13 cellular contexts compared by ENCODE assay signal in genomic region chr20:38151455-38151854, GRCh38. TPM values are rescaled to one million over a fixed set of nuclear protein-coding genes. Genes with fewer than 3 reads are reported as not detected.
DNase-seq lines count a peak whose midpoint lies in the region; ATAC-seq, FAIRE-seq and TF ChIP-seq lines count a peak whose summit lies in the region.
"Had no signal": no experiment of that assay in that cellular context is flagged by ENCODE, and none has a peak within 500 bp of the region (broad histone marks: within the 10 kb centered on the region; RNA-seq: fewer than 3 reads in every experiment).

No MANE protein-coding gene starts in this region.

- H3K9me3 Mint-ChIP-seq in HFFc6 (no peaks in the 10 kb centered on the region), memory B cell (no peaks in the 10 kb centered on the region)
- no peaks in the 10 kb centered on the region for H3K9me3 Mint-ChIP-seq in activated T-cell treated with anti-CD3 and anti-CD28 coated beads, Interleukin-2, amount 50 U/mL, for 4 hours
- H3K9me3 Mint-ChIP-seq: activated T-helper 1 cell treated with anti-CD3 and anti-CD28 coated beads, Interleukin-12 subunit alpha, Interleukin-12 subunit beta, Interleukin-2, Interleukin-4 antibody, amounts not matched to agents 30 ng/mL and 10 ng/mL and 1 ng/mL, durations not matched to agents 14 hours and 24 hours and 36 hours; stimulated activated naive CD8-positive, alpha-beta T cell treated with anti-CD3 and anti-CD28 coated beads, Interleukin-15, Interleukin-2, amounts not matched to agents 100 ng/mL and 50 ng/mL, for 24 hours had no signal

- WGBS in GM12878 (ENCODE audit: insufficient coverage, insufficient replicate concordance, low lambda C conversion rate, missing lambda C conversion rate), result 56% methylated on average over 3 of the region's 3 CpGs

- no peaks in the 10 kb centered on the region for H3K27me3 ChIP-seq in GM12878 (replicated peaks in 1 of 2; ENCODE audit: control insufficient read depth in 2 of 2, insufficient read depth in 2 of 2, low read length in 1 of 2)
- no peaks in the 10 kb centered on the region for H3K27me3 ChIP-seq in subcutaneous abdominal adipose tissue (ENCODE audit: control insufficient read depth in 5 of 5, insufficient read depth in 4 of 5, low read length in 5 of 5)
- H3K27me3 ChIP-seq: SJSA1 had no signal

- H3K4me3 ChIP-seq in GM12878, result no peak overlapping the region
- H3K4me3 ChIP-seq in subcutaneous abdominal adipose tissue (ENCODE audit: low read depth in 1 of 5, low read length in 5 of 5), result no peak overlapping the region
- H3K4me3 ChIP-seq: SJSA1 had no signal

- H3K27ac Mint-ChIP-seq in HFFc6, result peak overlapping the region; percentile 72; the same call in 1 of the 2 replicates
- H3K27ac Mint-ChIP-seq in memory B cell, result peak overlapping the region; percentile 12
- H3K27ac Mint-ChIP-seq: stimulated activated naive CD8-positive, alpha-beta T cell treated with anti-CD3 and anti-CD28 coated beads, Interleukin-15, Interleukin-2, amounts not matched to agents 100 ng/mL and 50 ng/mL, for 24 hours had no signal

- H3K27me3 Mint-ChIP-seq in HFFc6 (ENCODE audit: insufficient read depth) (no peaks in the 10 kb centered on the region; the same call in none of the 2 replicates), memory B cell (no peaks in the 10 kb centered on the region)
- peaks cover 9% of the 10 kb centered on the region for H3K27me3 Mint-ChIP-seq in activated T-cell treated with anti-CD3 and anti-CD28 coated beads, Interleukin-2, amount 50 U/mL, for 4 hours (ENCODE audit: low read depth)

- ATAC-seq in GM12878 (peak; percentile 64), memory B cell (ENCODE audit: low read depth) (no peak), GM19455 (IDR thresholded peaks at IDR 0.05; ENCODE audit: unreplicated experiment) (no peak)
- no peak for ATAC-seq in activated T-cell treated with anti-CD3 and anti-CD28 coated beads, Interleukin-2, amount 50 U/mL, for 4 hours
- ATAC-seq: activated CD4-positive, CD25-positive, alpha-beta regulatory T cell treated with anti-CD3 and anti-CD28 coated beads, Interleukin-2, amount 50 U/mL, for 24 hours had no signal

- H3K79me2 ChIP-seq in GM12878 (ENCODE audit: control insufficient read depth, insufficient read depth, low read length), result no peaks in the 10 kb centered on the region

- no peak overlapping the region; the same call in 1 of the 2 replicates for H2AFZ ChIP-seq in GM12878 (ENCODE audit: control insufficient read depth, low read depth, low read length)

- no peaks in the 10 kb centered on the region for H4K20me1 ChIP-seq in GM12878 (ENCODE audit: control insufficient read depth, insufficient read depth)

- no peak overlapping the region for H3K4me2 ChIP-seq in GM12878 (ENCODE audit: control insufficient read depth, insufficient read depth)

- TF ChIP-seq RAD21 in GM12878 (IDR thresholded peaks at IDR 0.05; ENCODE audit: insufficient read depth, low read depth, low read length), result no peak

- TF ChIP-seq CTCF in HFFc6 (IDR thresholded peaks at IDR 0.05), result no peak
- no peak for TF ChIP-seq CTCF in GM12878 (IDR thresholded peaks at IDR 0.05 in 2 of 3, conservative IDR thresholded peaks at IDR 0.05 in 1 of 3; ENCODE audit: control insufficient read depth in 2 of 3, extremely low read depth in 1 of 3, insufficient read depth in 1 of 3, low read depth in 3 of 3, low read length in 3 of 3)

- TF ChIP-seq EP300 in GM12878 (IDR thresholded peaks at IDR 0.05; ENCODE audit: borderline replicate concordance in 1 of 2, control insufficient read depth in 1 of 2, low read depth in 2 of 2, low read length in 2 of 2), result no peak

- no peak for FAIRE-seq in GM12878 (lab: Jason Lieb, UNC)

- CTCF ChIA-PET in GM12878 (lab: Yijun Ruan, JAX), result interaction anchor here (0.8 to 2.4 kb wide), 13 partner anchors 10 to 94 kb away, joined by 3 to 25 read pairs (median 7); no protein-coding TSS in a partner anchor

- TF ChIP-seq POLR2A in GM12878 (IDR thresholded peaks at IDR 0.05; ENCODE audit: low read depth, low read length), result no peak

- DNase-seq in HFFc6, result no peak
- DNase-seq in GM12878 (ENCODE audit: low read depth, low spot score), result no peak
- no peak for DNase-seq in memory B cell (ENCODE audit: low spot score in 2 of 2)
- DNase-seq in activated T-cell treated with anti-CD3 and anti-CD28 coated beads, Interleukin-2, amount 50 U/mL, for 4 hours, result no peak
- DNase-seq in stimulated activated CD4-positive, alpha-beta T cell treated with anti-CD3 and anti-CD28 coated beads, Interleukin-4, amount 100 ng/mL, for 1 hour, result no peak
- DNase-seq: head of caudate nucleus; stimulated activated CD4-positive, alpha-beta T cell treated with anti-CD3 and anti-CD28 coated beads, Interleukin-4, amount 100 ng/mL, for 4 hours had no signal

- RAD21 ChIA-PET in GM12878 (lab: Charles Lee; ENCODE audit: unreplicated experiment), result interaction anchor here (0.9 to 2.6 kb wide), 13 partner anchors 10 to 93 kb away, joined by 3 to 13 read pairs (median 6); no protein-coding TSS in a partner anchor

- peaks cover 20% of the 10 kb centered on the region for H3K36me3 Mint-ChIP-seq in HFFc6 (ENCODE audit: low read depth)
- peaks cover 8% of the 10 kb centered on the region for H3K36me3 Mint-ChIP-seq in memory B cell
- H3K36me3 Mint-ChIP-seq in activated T-cell treated with anti-CD3 and anti-CD28 coated beads, Interleukin-2, amount 50 U/mL, for 4 hours (ENCODE audit: insufficient read depth), result no peaks in the 10 kb centered on the region

- H3K36me3 ChIP-seq in GM12878 (ENCODE audit: control insufficient read depth in 2 of 2, insufficient read depth in 2 of 2, low read length in 1 of 2) (no peaks in the 10 kb centered on the region), subcutaneous abdominal adipose tissue (ENCODE audit: control insufficient read depth in 5 of 5, insufficient read depth in 5 of 5, low read length in 5 of 5) (peaks cover 0 to 14% (median 8%) of the 10 kb centered on the region in 5 donors)

- BruUV-seq in GM12878 (replicated peaks; lab: Mats Ljungman, UMichigan), result no TSS peak

- no peak overlapping the region for H3K4me3 Mint-ChIP-seq in HFFc6
- H3K4me3 Mint-ChIP-seq in memory B cell, result no peak overlapping the region
- no peak overlapping the region for H3K4me3 Mint-ChIP-seq in activated T-cell treated with anti-CD3 and anti-CD28 coated beads, Interleukin-2, amount 50 U/mL, for 4 hours
- H3K4me3 Mint-ChIP-seq: stimulated activated naive CD8-positive, alpha-beta T cell treated with anti-CD3 and anti-CD28 coated beads, Interleukin-15, Interleukin-2, amounts not matched to agents 100 ng/mL and 50 ng/mL, for 24 hours had no signal

- in situ Hi-C loops in GM12878 (cut with MboI), result loop anchor here (25.0 kb wide), 1 partner anchor 89 kb away; no protein-coding TSS in a partner anchor

- no peaks in the 10 kb centered on the region; the same call in 2 of the 3 replicates for H3K9me3 ChIP-seq in GM12878 (replicated peaks; ENCODE audit: control insufficient read depth, insufficient read depth, low read length)
- H3K9me3 ChIP-seq in subcutaneous abdominal adipose tissue (ENCODE audit: control insufficient read depth in 5 of 5, low read length in 5 of 5), result no peaks in the 10 kb centered on the region

- peak overlapping the region; percentile 43; the same call in 1 of the 2 replicates for H3K27ac ChIP-seq in GM12878 (ENCODE audit: control insufficient read depth, insufficient read depth)
- peak overlapping the region; percentile 74 for H3K27ac ChIP-seq in subcutaneous abdominal adipose tissue (ENCODE audit: low read depth, low read length)

- intact Hi-C loops in GM12878 (cut with micrococcal nuclease; ENCODE audit: unreplicated experiment), result no loop called here

- SMC1A ChIA-PET in GM12878 (lab: Charles Lee; ENCODE audit: uncharacterized antibody, unreplicated experiment), result interaction anchor here (1.0 to 3.0 kb wide), 15 partner anchors 10 to 94 kb away, joined by 3 to 29 read pairs (median 5); no protein-coding TSS in a partner anchor

- POLR2A ChIA-PET in GM12878 (lab: Charles Lee), result interaction anchor here (0.8 to 1.9 kb wide), 4 partner anchors 7 to 111 kb away, joined by 3 to 11 read pairs (median 4); no protein-coding TSS in a partner anchor

- no peak overlapping the region for H3K9ac ChIP-seq in GM12878 (ENCODE audit: control insufficient read depth, insufficient read depth, low read length)
- H3K9ac ChIP-seq in subcutaneous abdominal adipose tissue (ENCODE audit: low read length in 5 of 5), result no peak overlapping the region

- H3K4me1 Mint-ChIP-seq in HFFc6 (ENCODE audit: low read depth) (peaks cover 19% of the 10 kb centered on the region), memory B cell (peaks cover 13% of the 10 kb centered on the region)
- peaks cover 9% of the 10 kb centered on the region for H3K4me1 Mint-ChIP-seq in activated T-cell treated with anti-CD3 and anti-CD28 coated beads, Interleukin-2, amount 50 U/mL, for 4 hours (ENCODE audit: low read depth)

- H3K4me1 ChIP-seq in GM12878 (ENCODE audit: control insufficient read depth, insufficient read depth, low read length) (peaks cover 24% of the 10 kb centered on the region), subcutaneous abdominal adipose tissue (ENCODE audit: control insufficient read depth in 5 of 5, insufficient read depth in 5 of 5, low read length in 5 of 5) (peaks cover 2 to 47% (median 16%) of the 10 kb centered on the region in 5 donors)

TF ChIP-seq in GM12878, 131 proteins besides CTCF, POLR2A, EP300 and RAD21 (continues in another document):
- TF ChIP-seq CHD2 (IDR thresholded peaks at IDR 0.05; ENCODE audit: borderline replicate concordance, low read depth, low read length) (no peak), SPI1 (IDR thresholded peaks at IDR 0.05; ENCODE audit: borderline replicate concordance, insufficient read depth, low read depth, low read length) (peak; percentile 9; the same call in 1 of the 2 replicates)

RNA-seq across cellular contexts. Expression of gene TGM2, which starts 13.6 kb away (rescaled TPM):
- 100 to 1,000 TPM in 5 of 6 experiments, 10 to 100 TPM in 1; 99.6 to 430 (median 111) TPM for total RNA-seq in HFFc6 (2021; fragmentation: NEBNext Ultra II Directional; extraction: Animal tissue kit (Norgen Biotek cat#: 25700))
- 24.2 and 29.7 TPM in 2 replicates for total RNA-seq in GM12878 (2013; cell fraction: nucleolus; rRNA removed)
- total RNA-seq in GM12878 (2014; rRNA removed) (0.85 and 0.87 TPM in 2 replicates), GM12878 (2014; rRNA removed; fragmentation: Illumina TruSeq; extraction: Trizol) (0.45 and 0.51 TPM in 2 replicates), GM12878 (2021) (1.2 and 1.8 TPM in 2 replicates)
- polyA plus RNA-seq in GM12878 (2011; ENCODE audit: low read depth), result 0.67 TPM
- polyA plus RNA-seq in GM12878 (2011; rRNA removed) (0.85 and 1.9 TPM in 2 replicates), GM12878 (2014; fragmentation: Illumina TruSeq; extraction: Trizol) (0.30 and 0.54 TPM in 2 replicates), GM12878 (2014; fragmentation: Nextera tagmentation; extraction: Ambion mirVana) (under 1 TPM; 0.11 to 0.16 TPM), GM12878 (2014; rRNA removed) (0.68 and 1.1 TPM in 2 replicates), GM12878 (2016; fragmentation: Nextera tagmentation; extraction: Ambion mirVana) (under 1 TPM; 0.25 to 0.47 TPM)
- 1.6 and 1.8 TPM in 2 replicates for polyA plus RNA-seq in GM12878 (2011; cell fraction: cytosol; rRNA removed)
- polyA plus RNA-seq in GM12878 (2011; cell fraction: nucleus; rRNA removed), result 2.0 and 2.1 TPM in 2 replicates
- polyA plus RNA-seq in GM12878 (2012), result 1.5 and 2.4 TPM in 2 replicates
- polyA minus RNA-seq in GM12878 (2011; rRNA and poly(A)+ RNA removed), result 1.4 and 2.0 TPM in 2 replicates
- polyA minus RNA-seq in GM12878 (2011; cell fraction: cytosol; rRNA and poly(A)+ RNA removed), result 1.2 and 1.4 TPM in 2 replicates
- 0.73 and 0.96 TPM in 2 replicates for polyA minus RNA-seq in GM12878 (2011; cell fraction: nucleus; rRNA and poly(A)+ RNA removed)
- under 1 TPM; 0.52 to 0.71 (median 0.63) TPM for total RNA-seq in activated T-cell treated with anti-CD3 and anti-CD28 coated beads, Interleukin-2, amount 50 U/mL, for 4 hours
- total RNA-seq: activated T-helper 1 cell treated with anti-CD3 and anti-CD28 coated beads, Interleukin-12 subunit alpha, Interleukin-12 subunit beta, Interleukin-2, Interleukin-4 antibody, amounts not matched to agents 30 ng/mL and 10 ng/mL and 1 ng/mL, durations not matched to agents 14 hours and 24 hours and 36 hours had no signal
